16 cellular contexts compared by ENCODE assay signal in the genomic region with DNA sequence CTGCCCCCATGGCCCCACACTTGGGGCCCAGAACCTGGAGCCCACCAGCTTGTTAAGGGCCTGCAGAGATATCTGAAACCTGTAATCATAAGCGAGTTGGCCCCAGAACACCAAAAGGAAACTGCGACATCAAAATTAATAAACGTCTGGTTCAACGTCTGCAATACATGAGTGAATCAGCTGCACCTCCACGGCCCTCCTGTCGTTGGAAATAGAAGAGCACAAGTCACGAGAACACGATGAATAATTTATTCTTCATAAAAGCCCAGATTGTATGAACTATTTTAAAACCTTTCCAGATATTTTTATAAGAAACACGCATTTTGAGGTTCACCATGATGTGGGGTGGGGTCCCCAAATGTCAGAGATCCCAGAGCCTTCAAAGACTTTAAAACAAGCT. TPM values are rescaled to one million over a fixed set of nuclear protein-coding genes. Genes with fewer than 3 reads are reported as not detected.
DNase-seq lines count a peak whose midpoint lies in the region; ATAC-seq and TF ChIP-seq lines count a peak whose summit lies in the region.
"Had no signal": no experiment of that assay in that cellular context is flagged by ENCODE, and none has a peak within 500 bp of the region (broad histone marks: within the 10 kb centered on the region; RNA-seq: fewer than 3 reads in every experiment).

No MANE protein-coding gene starts in this region.

- TF ChIP-seq CTCF in sigmoid colon (IDR thresholded peaks at IDR 0.05): no peak
- TF ChIP-seq CTCF in lower leg skin (IDR thresholded peaks at IDR 0.05): no peak
- no peak for TF ChIP-seq CTCF in WTC11 (IDR thresholded peaks at IDR 0.05)

- no peak overlapping the region for H3K27ac Mint-ChIP-seq in WTC11
- H3K27ac Mint-ChIP-seq: CD14-positive monocyte had no signal

- H3K36me3 ChIP-seq in ACC112 (ENCODE audit: insufficient read depth, low read length) (no peaks in the 10 kb centered on the region), sigmoid colon (no peaks in the 10 kb centered on the region)

- no peaks in the 10 kb centered on the region for H3K9me3 ChIP-seq in sigmoid colon

- peaks cover 11% of the 10 kb centered on the region for H3K9me3 Mint-ChIP-seq in WTC11

- H3K27me3 Mint-ChIP-seq in WTC11 (ENCODE audit: low read depth): 0 out of 2 replicates have a peak, but pooled peaks cover 3% of the 10 kb centered on the region

- no peak for TF ChIP-seq POLR2A in sigmoid colon (IDR thresholded peaks at IDR 0.05)
- no peak for TF ChIP-seq POLR2A in lower leg skin (IDR thresholded peaks at IDR 0.05)

- CTCF ChIA-PET in WTC11 (lab: Charles Lee): no interaction called here

- no peaks in the 10 kb centered on the region for H3K79me2 ChIP-seq in ACC112 (ENCODE audit: control insufficient read depth, insufficient read depth, low read length, unreplicated experiment)

- TF ChIP-seq EP300 in sigmoid colon (IDR thresholded peaks at IDR 0.05): no peak

- peaks cover 17% of the 10 kb centered on the region for H3K4me1 Mint-ChIP-seq in WTC11

- ATAC-seq in HG03571 (IDR thresholded peaks at IDR 0.05; ENCODE audit: unreplicated experiment) (no peak), WTC11 (no peak)

- H3K36me3 Mint-ChIP-seq in WTC11: no peaks in the 10 kb centered on the region
- H3K36me3 Mint-ChIP-seq: CD14-positive monocyte had no signal

- H2AFZ ChIP-seq in ACC112 (ENCODE audit: low read length, unreplicated experiment): peak overlapping the region; percentile 21

- POLR2A ChIA-PET in WTC11 (lab: Charles Lee): no interaction called here

- H3K4me3 Mint-ChIP-seq in WTC11: no peak overlapping the region
- H3K4me3 Mint-ChIP-seq: CD14-positive monocyte had no signal

- H3K4me1 ChIP-seq in ACC112 (ENCODE audit: control insufficient read depth, insufficient read depth, low read length, unreplicated experiment) (peaks cover 5% of the 10 kb centered on the region), sigmoid colon (no peaks in the 10 kb centered on the region)

- H3K27me3 ChIP-seq in ACC112 (ENCODE audit: insufficient read depth, low read length): no peaks in the 10 kb centered on the region
- H3K27me3 ChIP-seq in sigmoid colon: no peaks in the 10 kb centered on the region

- WGBS in sigmoid colon, 2 donors: 84% methylated on average over 9 of the region's 9 CpGs
- 61 to 69% methylated on average over 9 of the region's 9 CpGs for WGBS in lower leg skin, 2 donors

- H3K4me3 ChIP-seq in ACC112 (ENCODE audit: low read depth, low read length): no peak overlapping the region
- no peak overlapping the region for H3K4me3 ChIP-seq in sigmoid colon
- H3K4me3 ChIP-seq in lower leg skin (ENCODE audit: low read depth, poor library complexity, severe bottlenecking): no peak overlapping the region

- DNase-seq in head of caudate nucleus (peak in 24 of 42 donors; percentile 20 to 69 (median 46)), sigmoid colon (no peak), lower leg skin (ENCODE audit: low spot score in 2 of 2) (no peak), pons (ENCODE audit: low spot score) (no peak), WTC11 (ENCODE audit: low spot score) (no peak)
- DNase-seq: EL, NCI-H1105, NCI-H1694, NCI-H2107, NCI-H526 treated with DMSO at 0.1 percent for 48 hours, OCI-M1, SHP77 treated with DMSO at 0.1 percent for 48 hours had no signal

- intact Hi-C loops in head of caudate nucleus (cut with DNase I) (no loop called here), sigmoid colon (cut with DNase I) (loop anchor here (5.0 kb wide), 1 partner anchor 98 kb away; no protein-coding TSS in a partner anchor), lower leg skin (cut with DNase I; ENCODE audit: low total_unique reads) (no loop called here)

- H3K27ac ChIP-seq in ACC112 (ENCODE audit: low read depth, low read length): peak overlapping the region; percentile 46
- H3K27ac ChIP-seq in angular gyrus (ENCODE audit: low read depth, low read length): peak overlapping the region; percentile 87
- H3K27ac ChIP-seq in sigmoid colon: peak overlapping the region in 3 of 4 donors; percentile 14 to 39 (median 34)

TF ChIP-seq in WTC11, 78 proteins besides CTCF, POLR2A, EP300 and RAD21:
- TF ChIP-seq ZNF416 (CRISPR knock-in tag; IDR thresholded peaks at IDR 0.05): no peak
- TF ChIP-seq GABPB1 (CRISPR knock-in tag; IDR thresholded peaks at IDR 0.05): no peak
- no peak for TF ChIP-seq ZNF263 (CRISPR knock-in tag; IDR thresholded peaks at IDR 0.05; ENCODE audit: low read depth)
- TF ChIP-seq ZSCAN18 (CRISPR knock-in tag; IDR thresholded peaks at IDR 0.05): no peak
TF ChIP-seq in WTC11: peak in this region for 0.

RNA-seq across cellular contexts. Expression of gene CMKLR1, which starts 9.7 kb away (rescaled TPM):
- 10 to 100 TPM in 3 of 4 donors, 1 to 10 TPM in 1; 10.0 to 14.8 (median 12.0) TPM for total RNA-seq in sigmoid colon
- polyA plus RNA-seq in sigmoid colon: 1 to 10 TPM; 3.0 to 8.8 (median 6.5) TPM
- total RNA-seq in lower leg skin: 1 to 10 TPM; 1.1 to 7.5 (median 3.7) TPM
- total RNA-seq in WTC11 (2021): 1.4 to 1.9 TPM (median 1.6 TPM) in 3 replicates

Comparison
In these comparisons a context has a peak if more than half of its experiments do, and no peak if none do; other contexts are left out.
1. H3K27ac ChIP-seq: peak in every context shown above with its lines; median percentile 87 in angular gyrus; 46 in ACC112; 34 in sigmoid colon.
2. DNase-seq: peak in head of caudate nucleus (24 of 42); none in sigmoid colon (single experiment), lower leg skin (0 of 2), pons (single experiment) and WTC11 (single experiment).